Comparison of ENCODE assay signal across 13 cellular contexts in genomic region chr13:98541211-98541610, GRCh38. TPM values are rescaled to one million over a fixed set of nuclear protein-coding genes. Genes with fewer than 3 reads are reported as not detected.
DNase-seq lines count a peak whose midpoint lies in the region; ATAC-seq and TF ChIP-seq lines count a peak whose summit lies in the region.
"Had no signal": no experiment of that assay in that cellular context is flagged by ENCODE, and none has a peak within 500 bp of the region (broad histone marks: within the 10 kb centered on the region; RNA-seq: fewer than 3 reads in every experiment).

No MANE protein-coding gene starts in this region.

- no peak for ATAC-seq in stimulated activated naive CD8-positive, alpha-beta T cell treated with anti-CD3 and anti-CD28 coated beads, Interleukin-15, Interleukin-2, amounts not matched to agents 100 U/mL and 50 U/mL, for 24 hours
- no peak for ATAC-seq in HG03108 (IDR thresholded peaks at IDR 0.05; ENCODE audit: unreplicated experiment)
- ATAC-seq in foreskin keratinocyte, result no peak
- no peak for ATAC-seq in HG02642 (IDR thresholded peaks at IDR 0.05; ENCODE audit: poor library complexity, unreplicated experiment)
- no peak for ATAC-seq in GM18498 (IDR thresholded peaks at IDR 0.05; ENCODE audit: unreplicated experiment)

- H3K27me3 ChIP-seq in muscle layer of duodenum (ENCODE audit: low read depth, low read length), result no peaks in the 10 kb centered on the region
- no peaks in the 10 kb centered on the region for H3K27me3 ChIP-seq in foreskin keratinocyte
- H3K27me3 ChIP-seq: dorsolateral prefrontal cortex, heart right ventricle had no signal

- no peak for DNase-seq in stimulated activated naive CD8-positive, alpha-beta T cell treated with anti-CD3 and anti-CD28 coated beads, Interleukin-15, Interleukin-2, amounts not matched to agents 100 U/mL and 50 U/mL, for 24 hours
- DNase-seq in chondrocyte (ENCODE audit: low spot score) (no peak), foreskin keratinocyte (no peak)
- DNase-seq: dorsolateral prefrontal cortex; heart right ventricle; Kasumi-1; NCI-H2171 treated with DMSO at 0.1 percent for 48 hours; stimulated activated CD8-positive, alpha-beta memory T cell treated with anti-CD3 and anti-CD28 coated beads, Interleukin-4, amount 100 ng/mL, for 48 hours had no signal

- H3K27ac ChIP-seq in muscle layer of duodenum (ENCODE audit: low read length) (peak overlapping the region; percentile 17), foreskin keratinocyte (no peak overlapping the region)

- H3K4me1 ChIP-seq in muscle layer of duodenum (ENCODE audit: control insufficient read depth in 1 of 2, insufficient read depth in 2 of 2, low read length in 2 of 2) (peaks cover 26 to 55% of the 10 kb centered on the region in 2 donors), foreskin keratinocyte (peaks cover 20% of the 10 kb centered on the region)

- H3K9me3 Mint-ChIP-seq in stimulated activated naive CD8-positive, alpha-beta T cell treated with anti-CD3 and anti-CD28 coated beads, Interleukin-15, Interleukin-2, amounts not matched to agents 100 ng/mL and 50 ng/mL, for 24 hours, result no peaks in the 10 kb centered on the region
- no peaks in the 10 kb centered on the region for H3K9me3 Mint-ChIP-seq in chondrocyte (ENCODE audit: low read depth)

- no peaks in the 10 kb centered on the region for H3K27me3 Mint-ChIP-seq in stimulated activated naive CD8-positive, alpha-beta T cell treated with anti-CD3 and anti-CD28 coated beads, Interleukin-15, Interleukin-2, amounts not matched to agents 100 ng/mL and 50 ng/mL, for 24 hours
- H3K27me3 Mint-ChIP-seq in chondrocyte (ENCODE audit: low read depth), result no peaks in the 10 kb centered on the region

- peak overlapping the region; percentile 75 for H3K27ac Mint-ChIP-seq in stimulated activated naive CD8-positive, alpha-beta T cell treated with anti-CD3 and anti-CD28 coated beads, Interleukin-15, Interleukin-2, amounts not matched to agents 100 ng/mL and 50 ng/mL, for 24 hours
- peak overlapping the region; percentile 52 for H3K27ac Mint-ChIP-seq in chondrocyte (ENCODE audit: unreplicated experiment)

- H3K4me3 ChIP-seq in muscle layer of duodenum (ENCODE audit: low read depth in 1 of 2, low read length in 2 of 2), result no peak overlapping the region
- H3K4me3 ChIP-seq: heart right ventricle had no signal

- H3K36me3 Mint-ChIP-seq in stimulated activated naive CD8-positive, alpha-beta T cell treated with anti-CD3 and anti-CD28 coated beads, Interleukin-15, Interleukin-2, amounts not matched to agents 100 ng/mL and 50 ng/mL, for 24 hours (ENCODE audit: low read depth), result peaks cover 38% of the 10 kb centered on the region
- H3K36me3 Mint-ChIP-seq in chondrocyte (ENCODE audit: low read depth), result no peaks in the 10 kb centered on the region

- no peak for TF ChIP-seq CTCF in chondrocyte (IDR thresholded peaks at IDR 0.05)
- no peak for TF ChIP-seq CTCF in foreskin keratinocyte (conservative IDR thresholded peaks at IDR 0.05)

- H3K36me3 ChIP-seq in muscle layer of duodenum (ENCODE audit: control insufficient read depth in 1 of 2, insufficient read depth in 2 of 2, low read length in 2 of 2), result no peaks in the 10 kb centered on the region

- peaks cover 96% of the 10 kb centered on the region for H3K4me1 Mint-ChIP-seq in stimulated activated naive CD8-positive, alpha-beta T cell treated with anti-CD3 and anti-CD28 coated beads, Interleukin-15, Interleukin-2, amounts not matched to agents 100 ng/mL and 50 ng/mL, for 24 hours (ENCODE audit: low read depth)
- H3K4me1 Mint-ChIP-seq in chondrocyte (ENCODE audit: low read depth), result peaks cover 85% of the 10 kb centered on the region

- H3K9me3 ChIP-seq in muscle layer of duodenum (ENCODE audit: control insufficient read depth in 1 of 2, low read length in 2 of 2), result no peaks in the 10 kb centered on the region
- H3K9me3 ChIP-seq: heart right ventricle had no signal

- H3K4me3 Mint-ChIP-seq in stimulated activated naive CD8-positive, alpha-beta T cell treated with anti-CD3 and anti-CD28 coated beads, Interleukin-15, Interleukin-2, amounts not matched to agents 100 ng/mL and 50 ng/mL, for 24 hours, result no peak overlapping the region
- no peak overlapping the region for H3K4me3 Mint-ChIP-seq in chondrocyte (ENCODE audit: unreplicated experiment)

RNA-seq across cellular contexts. Expression of gene STK24, which starts 35.7 kb away (rescaled TPM):
- 98.2 to 105 TPM (median 100 TPM) in 3 replicates for total RNA-seq in chondrocyte
- 123 and 130 TPM in 2 replicates for total RNA-seq in foreskin keratinocyte
- 93.2 and 103 TPM in 2 replicates for polyA plus RNA-seq in foreskin keratinocyte
